37 cellular contexts compared by ENCODE assay signal in the genomic region with DNA sequence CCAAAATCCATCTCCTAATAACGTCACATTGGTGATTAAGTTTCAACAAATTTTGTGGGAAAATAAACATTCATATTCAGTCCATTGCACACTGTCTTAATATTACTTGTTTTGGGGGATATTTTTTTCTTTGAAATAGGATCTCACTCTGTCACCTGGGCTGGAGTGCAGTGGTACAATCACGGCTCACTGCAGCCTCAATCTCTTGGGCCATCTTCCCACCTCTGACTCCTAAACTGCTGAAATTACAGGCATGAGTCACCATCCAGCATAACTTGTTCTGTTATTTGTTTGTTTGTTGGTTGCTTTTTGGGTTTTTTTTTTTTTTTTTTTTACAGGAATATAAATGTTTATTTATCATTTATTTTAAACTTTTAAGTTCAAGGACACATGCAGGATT.
"Had no signal": no experiment of that assay in that cellular context is flagged by ENCODE, and none has a peak within 500 bp of the region (broad histone marks: within the 10 kb centered on the region; RNA-seq: fewer than 3 reads in every experiment).

No MANE protein-coding gene starts in this region.

- H3K27ac Mint-ChIP-seq: activated naive CD4-positive, alpha-beta T cell treated with anti-CD3 and anti-CD28 coated beads for 36 hours; activated naive CD4-positive, alpha-beta T cell treated with anti-CD3 and anti-CD28 coated beads, Interleukin-2, amount 10 ng/mL, durations not matched to agents 7 days and 5 days; activated naive CD4-positive, alpha-beta T cell treated with anti-CD3 and anti-CD28 coated beads, Interleukin-2, amount 50 U/mL, for 24 hours; activated naive CD4-positive, alpha-beta T cell treated with anti-CD3 and anti-CD28 coated beads, Interleukin-2, amount 50 U/mL, for 72 hours; activated naive CD8-positive, alpha-beta T cell; activated naive CD8-positive, alpha-beta T cell treated with anti-CD3 and anti-CD28 coated beads for 36 hours; activated naive CD8-positive, alpha-beta T cell treated with anti-CD3 and anti-CD28 coated beads, Interleukin-2, amount 10 ng/mL, durations not matched to agents 7 days and 5 days; activated naive CD8-positive, alpha-beta T cell treated with anti-CD3 and anti-CD28 coated beads, Interleukin-2, amount 50 U/mL, for 24 hours; activated T-cell treated with anti-CD3 and anti-CD28 coated beads, Interleukin-2, amount 50 U/mL, for 24 hours; activated T-cell treated with anti-CD3 and anti-CD28 coated beads, Interleukin-2, amount 50 U/mL, for 72 hours; activated T-helper 1 cell treated with anti-CD3 and anti-CD28 coated beads, Interleukin-12 subunit alpha, Interleukin-12 subunit beta, Interleukin-2, Interleukin-4 antibody, amounts not matched to agents 30 ng/mL and 10 ng/mL and 1 ng/mL, durations not matched to agents 14 hours and 24 hours and 36 hours; activated T-helper 17 cell treated with anti-CD3 and anti-CD28 coated beads, Interleukin-2, amount 50 U/mL, for 72 hours; activated T-helper 2 cell treated with anti-CD3 and anti-CD28 coated beads, Interferon-gamma antibody, Interleukin-2, Interleukin-4, amounts not matched to agents 10 μg/mL and 5 μg/mL and 100 μg/mL, durations not matched to agents 14 hours and 24 hours and 36 hours; brain had no signal

- H3K27ac ChIP-seq: adrenal gland, ascending aorta, body of pancreas, brain microvascular endothelial cell, breast epithelium, cardiac muscle cell had no signal

- H3K36me3 ChIP-seq: adrenal gland, ascending aorta, brain microvascular endothelial cell, breast epithelium, cardiac muscle cell had no signal

- H3K36me3 Mint-ChIP-seq: activated naive CD4-positive, alpha-beta T cell treated with anti-CD3 and anti-CD28 coated beads, Interleukin-2, amount 10 ng/mL, durations not matched to agents 7 days and 5 days; activated naive CD4-positive, alpha-beta T cell treated with anti-CD3 and anti-CD28 coated beads, Interleukin-2, amount 50 U/mL, for 24 hours; activated naive CD8-positive, alpha-beta T cell; activated naive CD8-positive, alpha-beta T cell treated with anti-CD3 and anti-CD28 coated beads for 36 hours; activated naive CD8-positive, alpha-beta T cell treated with anti-CD3 and anti-CD28 coated beads, Interleukin-2, amount 10 ng/mL, durations not matched to agents 7 days and 5 days; brain had no signal

- H3K4me1 ChIP-seq: adrenal gland, ascending aorta, body of pancreas, breast epithelium had no signal

- H3K9me3 Mint-ChIP-seq: activated naive CD4-positive, alpha-beta T cell treated with anti-CD3 and anti-CD28 coated beads, Interleukin-2, amount 50 U/mL, for 24 hours; activated naive CD8-positive, alpha-beta T cell treated with anti-CD3 and anti-CD28 coated beads, Interleukin-2, amount 50 U/mL, for 24 hours had no signal

- H3K4me1 Mint-ChIP-seq: activated naive CD4-positive, alpha-beta T cell treated with anti-CD3 and anti-CD28 coated beads, Interleukin-2, amount 10 ng/mL, durations not matched to agents 7 days and 5 days; activated naive CD4-positive, alpha-beta T cell treated with anti-CD3 and anti-CD28 coated beads, Interleukin-2, amount 50 U/mL, for 24 hours; activated naive CD8-positive, alpha-beta T cell treated with anti-CD3 and anti-CD28 coated beads for 36 hours; activated naive CD8-positive, alpha-beta T cell treated with anti-CD3 and anti-CD28 coated beads, Interleukin-2, amount 10 ng/mL, durations not matched to agents 7 days and 5 days; activated naive CD8-positive, alpha-beta T cell treated with anti-CD3 and anti-CD28 coated beads, Interleukin-2, amount 50 U/mL, for 24 hours; activated T-helper 17 cell treated with anti-CD3 and anti-CD28 coated beads, Interleukin-2, amount 50 U/mL, for 72 hours; brain; central memory CD8-positive, alpha-beta T cell had no signal

- DNase-seq: activated effector memory CD4-positive, alpha-beta T cell treated with anti-CD3 and anti-CD28 coated beads, Interleukin-2, amount 50 U/mL, for 16 hours; activated effector memory CD4-positive, alpha-beta T cell treated with Interleukin-2 at 50 U/mL for 16 hours; activated gamma-delta T cell; activated gamma-delta T cell treated with Interleukin-2 at 50 U/mL for 16 hours; activated naive CD4-positive, alpha-beta T cell; activated naive CD4-positive, alpha-beta T cell treated with anti-CD3 and anti-CD28 coated beads for 36 hours; activated naive CD4-positive, alpha-beta T cell treated with anti-CD3 and anti-CD28 coated beads, Interleukin-2, amount 10 ng/mL, durations not matched to agents 7 days and 5 days; activated naive CD4-positive, alpha-beta T cell treated with anti-CD3 and anti-CD28 coated beads, Interleukin-2, amount 50 U/mL, for 16 hours; activated naive CD4-positive, alpha-beta T cell treated with Interleukin-2 at 50 U/mL for 16 hours; activated naive CD8-positive, alpha-beta T cell treated with anti-CD3 and anti-CD28 coated beads for 36 hours; activated naive CD8-positive, alpha-beta T cell treated with anti-CD3 and anti-CD28 coated beads, Interleukin-2, amount 10 ng/mL, durations not matched to agents 7 days and 5 days; activated naive CD8-positive, alpha-beta T cell treated with anti-CD3 and anti-CD28 coated beads, Interleukin-2, amount 50 U/mL, for 24 hours; activated T-cell treated with anti-CD3 and anti-CD28 coated beads, Interleukin-2, amount 50 U/mL, for 24 hours; activated T-cell treated with anti-CD3 and anti-CD28 coated beads, Interleukin-2, amount 50 U/mL, for 4 hours; activated T-cell treated with anti-CD3 and anti-CD28 coated beads, Interleukin-2, amount 50 U/mL, for 48 hours; activated T-cell treated with anti-CD3 and anti-CD28 coated beads, Interleukin-2, amount 50 U/mL, for 72 hours; adrenal gland; amniotic stem cell; amygdala; anterior cingulate cortex; aorta; body of pancreas; brain microvascular endothelial cell; caudate nucleus; central memory CD4-positive, alpha-beta T cell; cerebellar nuclear complex had no signal

- H3K27me3 ChIP-seq: adrenal gland, ascending aorta, body of pancreas, brain microvascular endothelial cell, breast epithelium, cardiac muscle cell had no signal

- H3K9me3 ChIP-seq: adrenal gland, ascending aorta, body of pancreas, breast epithelium had no signal

- H3K27me3 Mint-ChIP-seq: activated naive CD4-positive, alpha-beta T cell treated with anti-CD3 and anti-CD28 coated beads, Interleukin-2, amount 10 ng/mL, durations not matched to agents 7 days and 5 days; activated naive CD4-positive, alpha-beta T cell treated with anti-CD3 and anti-CD28 coated beads, Interleukin-2, amount 50 U/mL, for 24 hours; activated naive CD8-positive, alpha-beta T cell; activated naive CD8-positive, alpha-beta T cell treated with anti-CD3 and anti-CD28 coated beads for 36 hours; activated naive CD8-positive, alpha-beta T cell treated with anti-CD3 and anti-CD28 coated beads, Interleukin-2, amount 10 ng/mL, durations not matched to agents 7 days and 5 days; activated naive CD8-positive, alpha-beta T cell treated with anti-CD3 and anti-CD28 coated beads, Interleukin-2, amount 50 U/mL, for 24 hours; activated T-cell treated with anti-CD3 and anti-CD28 coated beads, Interleukin-2, amount 50 U/mL, for 24 hours; activated T-helper 17 cell treated with anti-CD3 and anti-CD28 coated beads, Interleukin-2, amount 50 U/mL, for 72 hours; brain; central memory CD8-positive, alpha-beta T cell had no signal

- H3K4me3 Mint-ChIP-seq: activated naive CD4-positive, alpha-beta T cell treated with anti-CD3 and anti-CD28 coated beads for 36 hours; activated naive CD4-positive, alpha-beta T cell treated with anti-CD3 and anti-CD28 coated beads, Interleukin-2, amount 10 ng/mL, durations not matched to agents 7 days and 5 days; activated naive CD4-positive, alpha-beta T cell treated with anti-CD3 and anti-CD28 coated beads, Interleukin-2, amount 50 U/mL, for 24 hours; activated naive CD8-positive, alpha-beta T cell; activated naive CD8-positive, alpha-beta T cell treated with anti-CD3 and anti-CD28 coated beads for 36 hours; activated naive CD8-positive, alpha-beta T cell treated with anti-CD3 and anti-CD28 coated beads, Interleukin-2, amount 10 ng/mL, durations not matched to agents 7 days and 5 days; activated naive CD8-positive, alpha-beta T cell treated with anti-CD3 and anti-CD28 coated beads, Interleukin-2, amount 50 U/mL, for 24 hours; activated T-cell treated with anti-CD3 and anti-CD28 coated beads, Interleukin-2, amount 50 U/mL, for 24 hours; activated T-cell treated with anti-CD3 and anti-CD28 coated beads, Interleukin-2, amount 50 U/mL, for 4 hours; activated T-cell treated with anti-CD3 and anti-CD28 coated beads, Interleukin-2, amount 50 U/mL, for 72 hours; activated T-helper 1 cell treated with anti-CD3 and anti-CD28 coated beads, Interleukin-12 subunit alpha, Interleukin-12 subunit beta, Interleukin-2, Interleukin-4 antibody, amounts not matched to agents 30 ng/mL and 10 ng/mL and 1 ng/mL, durations not matched to agents 14 hours and 24 hours and 36 hours; activated T-helper 17 cell treated with anti-CD3 and anti-CD28 coated beads, Interleukin-2, amount 50 U/mL, for 72 hours; brain; central memory CD8-positive, alpha-beta T cell had no signal

- ATAC-seq: activated naive CD4-positive, alpha-beta T cell treated with anti-CD3 and anti-CD28 coated beads, Interleukin-2, amount 50 U/mL, for 72 hours; activated naive CD8-positive, alpha-beta T cell treated with anti-CD3 and anti-CD28 coated beads, Interleukin-2, amount 50 U/mL, for 24 hours; activated T-cell treated with anti-CD3 and anti-CD28 coated beads, Interleukin-2, amount 50 U/mL, for 4 hours; activated T-cell treated with anti-CD3 and anti-CD28 coated beads, Interleukin-2, amount 50 U/mL, for 72 hours; activated T-helper 17 cell treated with anti-CD3 and anti-CD28 coated beads, Interleukin-2, amount 50 U/mL, for 72 hours; body of pancreas had no signal

- H3K4me3 ChIP-seq: adrenal gland, ascending aorta, body of pancreas, breast epithelium, cardiac muscle cell had no signal
